Comparison of ENCODE assay signal across 11 cellular contexts in the genomic region with DNA sequence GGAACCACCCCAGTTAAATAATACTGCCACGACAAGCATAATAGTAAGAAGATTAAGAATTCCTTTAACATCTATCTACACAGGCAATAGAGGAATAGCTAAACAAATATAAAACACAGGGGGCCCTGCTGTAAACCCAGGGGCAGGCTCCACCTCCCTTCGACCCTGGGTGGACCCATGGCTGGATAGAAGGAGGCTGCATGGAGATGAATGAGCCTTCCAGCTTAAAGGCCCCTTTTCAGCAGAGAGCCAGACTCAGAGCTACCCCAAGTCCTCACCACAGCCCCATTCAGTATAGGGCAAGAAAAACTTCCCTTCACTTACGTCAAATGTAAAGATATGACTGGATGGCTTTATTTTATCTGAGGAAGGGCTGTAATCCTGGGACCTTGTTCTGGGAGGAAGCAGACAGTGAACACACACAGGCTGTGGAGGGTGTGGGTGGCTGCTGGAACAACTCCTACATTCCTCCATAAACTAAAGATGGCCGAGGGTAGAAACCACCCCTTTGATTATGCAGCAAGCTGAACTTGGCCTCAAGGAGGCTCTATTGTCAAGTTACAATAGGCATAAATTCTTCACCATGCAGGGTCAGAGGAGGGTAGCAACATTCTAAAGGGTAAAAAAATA. TPM values are rescaled to one million over a fixed set of nuclear protein-coding genes. Genes with fewer than 3 reads are reported as not detected.
A peak's percentile ranks its signal among the peaks of the same experiment; 100 is the strongest.
DNase-seq lines count a peak whose midpoint lies in the region; ATAC-seq and TF ChIP-seq lines count a peak whose summit lies in the region.
"Had no signal": no experiment of that assay in that cellular context is flagged by ENCODE, and none has a peak within 500 bp of the region (broad histone marks: within the 10 kb centered on the region; RNA-seq: fewer than 3 reads in every experiment).

No MANE protein-coding gene starts in this region.

- no peaks in the 10 kb centered on the region for H3K9me3 Mint-ChIP-seq in HFFc6

- ATAC-seq in GM21737 (IDR thresholded peaks at IDR 0.05; ENCODE audit: unreplicated experiment) (no peak), GM21367 (IDR thresholded peaks at IDR 0.05; ENCODE audit: unreplicated experiment) (no peak)

- no peak for DNase-seq in HFFc6
- peak in 5 of 61 donors; percentile 8 to 43 (median 13) for DNase-seq in caudate nucleus (lab: John Stamatoyannopoulos, UW)
- peak; percentile 82 for DNase-seq in islet precursor cell
- DNase-seq in substantia nigra (lab: John Stamatoyannopoulos, UW) = peak in 1 of 49 donors; percentile 12
- no peak for DNase-seq in NCI-H82 treated with DMSO at 0.1 percent for 48 hours (lab: John Stamatoyannopoulos, UW; ENCODE audit: unreplicated experiment)
- DNase-seq in ovary = no peak
- DNase-seq: amniotic stem cell, GDM1, NCI-H2107 had no signal

- no peaks in the 10 kb centered on the region for H3K36me3 ChIP-seq in ovary

- intact Hi-C loops in ovary (cut with DNase I) = no loop called here

- TF ChIP-seq POLR2A in ovary (IDR thresholded peaks at IDR 0.05) = no peak

- peaks cover 22% of the 10 kb centered on the region; the same call in 1 of the 2 replicates for H3K36me3 Mint-ChIP-seq in HFFc6 (ENCODE audit: low read depth)

- peaks cover 14% of the 10 kb centered on the region for H3K4me1 ChIP-seq in ovary (ENCODE audit: insufficient read depth)

- no peaks in the 10 kb centered on the region for H3K9me3 ChIP-seq in ovary

- no peak for TF ChIP-seq EP300 in ovary (IDR thresholded peaks at IDR 0.05)

- H3K27me3 Mint-ChIP-seq in HFFc6 (ENCODE audit: insufficient read depth) = no peaks in the 10 kb centered on the region; the same call in 1 of the 2 replicates

- H3K27me3 ChIP-seq in ovary = no peaks in the 10 kb centered on the region

- peak; percentile 33; the same call in 1 of the 2 replicates for TF ChIP-seq CTCF in HFFc6 (IDR thresholded peaks at IDR 0.05)
- TF ChIP-seq CTCF in ovary (IDR thresholded peaks at IDR 0.05) = no peak

- H3K27ac ChIP-seq in caudate nucleus (ENCODE audit: low read depth, low read length) (peak overlapping the region; percentile 55), substantia nigra (ENCODE audit: low read depth, low read length, poor library complexity, severe bottlenecking) (peak overlapping the region; percentile 47), ovary (peak overlapping the region in 1 of 2 donors; percentile 25)

- peak overlapping the region; percentile 75 for H3K27ac Mint-ChIP-seq in HFFc6

- H3K4me3 Mint-ChIP-seq in HFFc6 = peak overlapping the region; percentile 75

- 21 to 28% (median 22%) methylated on average over 4 of the region's 4 CpGs for WGBS in ovary, 3 donors

- H3K4me3 ChIP-seq in ovary = no peak overlapping the region

- peaks cover 72% of the 10 kb centered on the region for H3K4me1 Mint-ChIP-seq in HFFc6 (ENCODE audit: low read depth)

RNA-seq across cellular contexts. Expression of a gene that starts 30.5 kb away (rescaled TPM):
- 10 to 100 TPM; 11.0 to 37.3 (median 14.1) TPM for total RNA-seq in HFFc6 (2021; fragmentation: NEBNext Ultra II Directional; extraction: Animal tissue kit (Norgen Biotek cat#: 25700))
- total RNA-seq in ovary = 10 to 100 TPM in 5 of 7 donors, 1 to 10 TPM in 2; 2.8 to 22.2 (median 12.0) TPM
- polyA plus RNA-seq in ovary = 10 to 100 TPM in 1 of 2 donors, 1 to 10 TPM in 1; 9.3 to 15.8 TPM
